ENCODE assay signal across 14 cellular contexts in the genomic region with DNA sequence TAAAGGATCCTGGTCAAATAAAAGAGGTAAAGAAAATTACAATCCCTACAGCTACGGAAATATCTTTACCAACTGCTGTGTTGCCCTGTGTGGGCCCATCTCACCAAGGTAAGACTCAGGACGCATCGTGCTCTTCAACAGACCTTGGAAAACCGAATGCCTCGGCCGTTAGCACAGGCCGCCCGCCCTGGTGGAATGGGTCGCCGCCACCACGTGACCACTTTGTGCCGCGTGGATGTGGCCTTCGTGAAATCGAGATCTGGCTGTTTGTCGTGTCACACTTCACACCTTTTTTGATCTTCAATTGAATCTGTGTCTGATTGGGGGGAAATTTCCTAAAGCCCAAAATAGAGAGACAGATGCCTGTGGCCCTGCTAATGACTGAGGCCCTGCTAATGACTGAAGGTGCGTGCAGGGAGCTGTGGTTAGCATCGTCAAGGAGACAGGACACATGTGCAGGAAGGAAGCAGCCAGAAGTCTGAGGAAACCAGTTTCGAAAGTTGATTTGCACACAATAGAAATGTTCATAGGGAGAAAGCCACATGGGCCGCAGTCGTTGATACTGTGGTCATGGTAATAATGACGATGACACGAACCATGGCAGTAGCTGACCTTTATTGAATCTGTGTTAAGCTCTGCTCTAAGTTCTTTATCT.
A peak's percentile ranks its signal among the peaks of the same experiment; 100 is the strongest.
DNase-seq lines count a peak whose midpoint lies in the region; ATAC-seq and TF ChIP-seq lines count a peak whose summit lies in the region.
"Had no signal": no experiment of that assay in that cellular context is flagged by ENCODE, and none has a peak within 500 bp of the region (broad histone marks: within the 10 kb centered on the region; RNA-seq: fewer than 3 reads in every experiment).

No MANE protein-coding gene starts in this region.

- no peak overlapping the region for H3K4me3 ChIP-seq in effector memory CD4-positive, alpha-beta T cell (ENCODE audit: insufficient read depth, low read depth, low read length, poor library complexity, severe bottlenecking)
- H3K4me3 ChIP-seq: skin epidermis had no signal

- TF ChIP-seq CTCF in GM13977 (IDR thresholded peaks at IDR 0.05; ENCODE audit: extremely low read depth, insufficient read depth, missing control alignments): no peak
- no peak for TF ChIP-seq CTCF in natural killer cell (IDR thresholded peaks at IDR 0.05)

- no peaks in the 10 kb centered on the region for H3K4me1 ChIP-seq in effector memory CD4-positive, alpha-beta T cell (ENCODE audit: control insufficient read depth, insufficient read depth, low read length, poor library complexity, severe bottlenecking)

- intact Hi-C loops in activated CD4-positive, alpha-beta memory T cell treated with anti-CD3 and anti-CD28 coated beads for 36 hours (cut with micrococcal nuclease): no loop called here
- intact Hi-C loops in natural killer cell (cut with micrococcal nuclease): no loop called here

- H3K36me3 Mint-ChIP-seq in activated CD4-positive, alpha-beta memory T cell treated with anti-CD3 and anti-CD28 coated beads for 36 hours: no peaks in the 10 kb centered on the region
- H3K36me3 Mint-ChIP-seq in natural killer cell: no peaks in the 10 kb centered on the region

- no peaks in the 10 kb centered on the region for H3K27me3 Mint-ChIP-seq in activated CD4-positive, alpha-beta memory T cell treated with anti-CD3 and anti-CD28 coated beads for 36 hours
- H3K27me3 Mint-ChIP-seq in natural killer cell (ENCODE audit: low read depth in 2 of 2): peaks cover 0 to 2% of the 10 kb centered on the region in 2 donors

- POLR2A ChIA-PET in activated CD4-positive, alpha-beta memory T cell treated with anti-CD3 and anti-CD28 coated beads for 36 hours (lab: Charles Lee): interaction anchor here (0.6 kb wide), 1 partner anchor 126 kb away, joined by 6 read pairs; no protein-coding TSS in a partner anchor

- no peaks in the 10 kb centered on the region for H3K9me3 ChIP-seq in KOPT-K1 (ENCODE audit: insufficient read depth, low read length, poor library complexity, severe bottlenecking)
- H3K9me3 ChIP-seq in effector memory CD4-positive, alpha-beta T cell (ENCODE audit: control insufficient read depth, low read length): no peaks in the 10 kb centered on the region

- CTCF ChIA-PET in activated CD4-positive, alpha-beta memory T cell treated with anti-CD3 and anti-CD28 coated beads for 36 hours (lab: Charles Lee): interaction anchor here (0.5 to 1.5 kb wide), 2 partner anchors 20 to 227 kb away, joined by 3 to 4 read pairs; no protein-coding TSS in a partner anchor

- in situ Hi-C loops in GM13977 (cut with MboI; ENCODE audit: low pct_unique_long_range_greater_than_20kb, low sequenced_read_pairs, unreplicated experiment): no loop called here

- peak overlapping the region; percentile 38 for H3K27ac ChIP-seq in KOPT-K1 (ENCODE audit: low read depth, low read length, poor library complexity, severe bottlenecking)
- H3K27ac ChIP-seq in effector memory CD4-positive, alpha-beta T cell (ENCODE audit: insufficient read depth, low read length, poor library complexity, severe bottlenecking): no peak overlapping the region
- H3K27ac ChIP-seq: skin epidermis had no signal

- peak in 2 of 3 donors; percentile 25 to 57 for ATAC-seq in natural killer cell

- H3K4me3 Mint-ChIP-seq in activated CD4-positive, alpha-beta memory T cell treated with anti-CD3 and anti-CD28 coated beads for 36 hours: no peak overlapping the region
- no peak overlapping the region for H3K4me3 Mint-ChIP-seq in natural killer cell
- H3K4me3 Mint-ChIP-seq: CD4-positive, CD25-positive, alpha-beta regulatory T cell had no signal

- DNase-seq in GM13977 (ENCODE audit: low spot score) (peak; percentile 42), natural killer cell (no peak), NCI-H2081 treated with DMSO at 0.1 percent for 48 hours (lab: John Stamatoyannopoulos, UW) (no peak)
- peak; percentile 16 for DNase-seq in activated CD4-positive, alpha-beta memory T cell treated with anti-CD3 and anti-CD28 coated beads for 36 hours
- no peak for DNase-seq in effector memory CD4-positive, alpha-beta T cell
- DNase-seq in activated T-cell treated with anti-CD3 and anti-CD28 coated beads, Interleukin-2, amount 50 U/mL, for 48 hours: no peak
- DNase-seq: activated CD8-positive, alpha-beta memory T cell treated with anti-CD3 and anti-CD28 coated beads, Interleukin-2, amount 50 U/mL, for 48 hours; amygdala; NCI-H1436; NCI-H748 treated with DMSO at 0.1 percent for 48 hours; SHP77 had no signal

- H3K36me3 ChIP-seq in KOPT-K1 (ENCODE audit: insufficient read depth, low read length): no peaks in the 10 kb centered on the region
- H3K36me3 ChIP-seq in effector memory CD4-positive, alpha-beta T cell (ENCODE audit: control insufficient read depth, insufficient read depth, low read length): no peaks in the 10 kb centered on the region

- no peaks in the 10 kb centered on the region for H3K9me3 Mint-ChIP-seq in activated CD4-positive, alpha-beta memory T cell treated with anti-CD3 and anti-CD28 coated beads for 36 hours
- no peaks in the 10 kb centered on the region for H3K9me3 Mint-ChIP-seq in natural killer cell
- H3K9me3 Mint-ChIP-seq: CD4-positive, CD25-positive, alpha-beta regulatory T cell had no signal

- H3K4me1 Mint-ChIP-seq in activated CD4-positive, alpha-beta memory T cell treated with anti-CD3 and anti-CD28 coated beads for 36 hours (ENCODE audit: low read depth): peaks cover 7% of the 10 kb centered on the region
- H3K4me1 Mint-ChIP-seq in natural killer cell: peaks cover 12 to 19% of the 10 kb centered on the region in 2 donors

- no peak overlapping the region for H3K27ac Mint-ChIP-seq in activated CD4-positive, alpha-beta memory T cell treated with anti-CD3 and anti-CD28 coated beads for 36 hours
- peak overlapping the region in 1 of 2 donors; percentile 46 for H3K27ac Mint-ChIP-seq in natural killer cell
- H3K27ac Mint-ChIP-seq: CD4-positive, CD25-positive, alpha-beta regulatory T cell had no signal

- H3K27me3 ChIP-seq in effector memory CD4-positive, alpha-beta T cell (replicated peaks; ENCODE audit: control insufficient read depth, insufficient read depth, low read length, poor library complexity, severe bottlenecking): no peaks in the 10 kb centered on the region

Comparison
In these comparisons a context has a peak if more than half of its experiments do, and no peak if none do; other contexts are left out.
1. DNase-seq: peak in GM13977 (single experiment) and activated CD4-positive, alpha-beta memory T cell treated with anti-CD3 and anti-CD28 coated beads for 36 hours (single experiment); none in natural killer cell (single experiment), effector memory CD4-positive, alpha-beta T cell (0 of 3), activated T-cell treated with anti-CD3 and anti-CD28 coated beads, Interleukin-2, amount 50 U/mL, for 48 hours (0 of 2) and NCI-H2081 treated with DMSO at 0.1 percent for 48 hours (single experiment).